In genomic region chr19:55526216-55527196, GRCh38 we compare ENCODE assay signal across 1 cellular context.
TF ChIP-seq lines count a peak whose summit lies in the region.

No MANE protein-coding gene starts in this region.

TF ChIP-seq in K562, 482 proteins besides CTCF, POLR2A, EP300 and RAD21 (continued from another document and continues in another):
- TF ChIP-seq, protein P1, sequence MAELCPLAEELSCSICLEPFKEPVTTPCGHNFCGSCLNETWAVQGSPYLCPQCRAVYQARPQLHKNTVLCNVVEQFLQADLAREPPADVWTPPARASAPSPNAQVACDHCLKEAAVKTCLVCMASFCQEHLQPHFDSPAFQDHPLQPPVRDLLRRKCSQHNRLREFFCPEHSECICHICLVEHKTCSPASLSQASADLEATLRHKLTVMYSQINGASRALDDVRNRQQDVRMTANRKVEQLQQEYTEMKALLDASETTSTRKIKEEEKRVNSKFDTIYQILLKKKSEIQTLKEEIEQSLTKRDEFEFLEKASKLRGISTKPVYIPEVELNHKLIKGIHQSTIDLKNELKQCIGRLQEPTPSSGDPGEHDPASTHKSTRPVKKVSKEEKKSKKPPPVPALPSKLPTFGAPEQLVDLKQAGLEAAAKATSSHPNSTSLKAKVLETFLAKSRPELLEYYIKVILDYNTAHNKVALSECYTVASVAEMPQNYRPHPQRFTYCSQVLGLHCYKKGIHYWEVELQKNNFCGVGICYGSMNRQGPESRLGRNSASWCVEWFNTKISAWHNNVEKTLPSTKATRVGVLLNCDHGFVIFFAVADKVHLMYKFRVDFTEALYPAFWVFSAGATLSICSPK (IDR thresholded peaks at IDR 0.05; ENCODE audit: borderline replicate concordance) = no peak
- no peak for TF ChIP-seq SMAD2 (IDR thresholded peaks at IDR 0.05; ENCODE audit: low read depth, low read length)
- TF ChIP-seq FOXJ2 (tag; IDR thresholded peaks at IDR 0.05) = no peak
- no peak for TF ChIP-seq FOXM1 (IDR thresholded peaks at IDR 0.05; ENCODE audit: low read depth)
- TF ChIP-seq FOXM1 (CRISPR knock-in tag; IDR thresholded peaks at IDR 0.05; ENCODE audit: low read depth) = no peak
- no peak for TF ChIP-seq CEBPB (tag; IDR thresholded peaks at IDR 0.05)
- peak; percentile 49; the same call in 1 of the 2 replicates for TF ChIP-seq ZFX (CRISPR knock-in tag; IDR thresholded peaks at IDR 0.05)
- TF ChIP-seq, protein P2, sequence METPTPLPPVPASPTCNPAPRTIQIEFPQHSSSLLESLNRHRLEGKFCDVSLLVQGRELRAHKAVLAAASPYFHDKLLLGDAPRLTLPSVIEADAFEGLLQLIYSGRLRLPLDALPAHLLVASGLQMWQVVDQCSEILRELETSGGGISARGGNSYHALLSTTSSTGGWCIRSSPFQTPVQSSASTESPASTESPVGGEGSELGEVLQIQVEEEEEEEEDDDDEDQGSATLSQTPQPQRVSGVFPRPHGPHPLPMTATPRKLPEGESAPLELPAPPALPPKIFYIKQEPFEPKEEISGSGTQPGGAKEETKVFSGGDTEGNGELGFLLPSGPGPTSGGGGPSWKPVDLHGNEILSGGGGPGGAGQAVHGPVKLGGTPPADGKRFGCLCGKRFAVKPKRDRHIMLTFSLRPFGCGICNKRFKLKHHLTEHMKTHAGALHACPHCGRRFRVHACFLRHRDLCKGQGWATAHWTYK (CRISPR knock-in tag; IDR thresholded peaks at IDR 0.05) = no peak
- peak; percentile 91 for TF ChIP-seq MAX (CRISPR knock-in tag; IDR thresholded peaks at IDR 0.05)
- TF ChIP-seq RHOXF2B (CRISPR knock-in tag; conservative IDR thresholded peaks at IDR 0.05) = no peak
- no peak for TF ChIP-seq ZNF282 (CRISPR knock-in tag; IDR thresholded peaks at IDR 0.05)
- TF ChIP-seq, protein P3, sequence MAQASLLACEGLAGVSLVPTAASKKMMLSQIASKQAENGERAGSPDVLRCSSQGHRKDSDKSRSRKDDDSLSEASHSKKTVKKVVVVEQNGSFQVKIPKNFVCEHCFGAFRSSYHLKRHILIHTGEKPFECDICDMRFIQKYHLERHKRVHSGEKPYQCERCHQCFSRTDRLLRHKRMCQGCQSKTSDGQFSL (CRISPR knock-in tag; IDR thresholded peaks at IDR 0.05) = peak; percentile 27; the same call in 1 of the 2 replicates
- TF ChIP-seq, protein P3 (tag; IDR thresholded peaks at IDR 0.05) = no peak
- TF ChIP-seq ZNF146 (CRISPR knock-in tag; IDR thresholded peaks at IDR 0.05; ENCODE audit: unreplicated experiment) = no peak
- no peak for TF ChIP-seq SMARCA4 (IDR thresholded peaks at IDR 0.05)
- no peak for TF ChIP-seq ZKSCAN8 (CRISPR knock-in tag; IDR thresholded peaks at IDR 0.05)
- TF ChIP-seq HMG20B (CRISPR knock-in tag; IDR thresholded peaks at IDR 0.05) = no peak
- no peak for TF ChIP-seq TAF1 (IDR thresholded peaks at IDR 0.05; ENCODE audit: control insufficient read depth, extremely low read depth, insufficient read depth, low read length, severe bottlenecking)
- no peak for TF ChIP-seq RNF219 (CRISPR knock-in tag; IDR thresholded peaks at IDR 0.05)
- TF ChIP-seq VEZF1 (CRISPR knock-in tag; IDR thresholded peaks at IDR 0.05) = peak; percentile 5; the same call in 1 of the 2 replicates
- peak; percentile 67; the same call in 1 of the 2 replicates for TF ChIP-seq ZC3H4 (CRISPR knock-in tag; IDR thresholded peaks at IDR 0.05; ENCODE audit: borderline replicate concordance)
- no peak for TF ChIP-seq ZHX1 (conservative IDR thresholded peaks at IDR 0.05; ENCODE audit: low read length)
- peak; percentile 100 for TF ChIP-seq ZBTB43 (CRISPR knock-in tag; IDR thresholded peaks at IDR 0.05)
- TF ChIP-seq NFXL1 (CRISPR knock-in tag; IDR thresholded peaks at IDR 0.05) = no peak
- TF ChIP-seq ILK (tag; IDR thresholded peaks at IDR 0.05; ENCODE audit: borderline replicate concordance, low read depth) = no peak
- TF ChIP-seq ETS2 (tag; IDR thresholded peaks at IDR 0.05; ENCODE audit: borderline replicate concordance, poor library complexity, severe bottlenecking) = no peak
- TF ChIP-seq, protein P4, sequence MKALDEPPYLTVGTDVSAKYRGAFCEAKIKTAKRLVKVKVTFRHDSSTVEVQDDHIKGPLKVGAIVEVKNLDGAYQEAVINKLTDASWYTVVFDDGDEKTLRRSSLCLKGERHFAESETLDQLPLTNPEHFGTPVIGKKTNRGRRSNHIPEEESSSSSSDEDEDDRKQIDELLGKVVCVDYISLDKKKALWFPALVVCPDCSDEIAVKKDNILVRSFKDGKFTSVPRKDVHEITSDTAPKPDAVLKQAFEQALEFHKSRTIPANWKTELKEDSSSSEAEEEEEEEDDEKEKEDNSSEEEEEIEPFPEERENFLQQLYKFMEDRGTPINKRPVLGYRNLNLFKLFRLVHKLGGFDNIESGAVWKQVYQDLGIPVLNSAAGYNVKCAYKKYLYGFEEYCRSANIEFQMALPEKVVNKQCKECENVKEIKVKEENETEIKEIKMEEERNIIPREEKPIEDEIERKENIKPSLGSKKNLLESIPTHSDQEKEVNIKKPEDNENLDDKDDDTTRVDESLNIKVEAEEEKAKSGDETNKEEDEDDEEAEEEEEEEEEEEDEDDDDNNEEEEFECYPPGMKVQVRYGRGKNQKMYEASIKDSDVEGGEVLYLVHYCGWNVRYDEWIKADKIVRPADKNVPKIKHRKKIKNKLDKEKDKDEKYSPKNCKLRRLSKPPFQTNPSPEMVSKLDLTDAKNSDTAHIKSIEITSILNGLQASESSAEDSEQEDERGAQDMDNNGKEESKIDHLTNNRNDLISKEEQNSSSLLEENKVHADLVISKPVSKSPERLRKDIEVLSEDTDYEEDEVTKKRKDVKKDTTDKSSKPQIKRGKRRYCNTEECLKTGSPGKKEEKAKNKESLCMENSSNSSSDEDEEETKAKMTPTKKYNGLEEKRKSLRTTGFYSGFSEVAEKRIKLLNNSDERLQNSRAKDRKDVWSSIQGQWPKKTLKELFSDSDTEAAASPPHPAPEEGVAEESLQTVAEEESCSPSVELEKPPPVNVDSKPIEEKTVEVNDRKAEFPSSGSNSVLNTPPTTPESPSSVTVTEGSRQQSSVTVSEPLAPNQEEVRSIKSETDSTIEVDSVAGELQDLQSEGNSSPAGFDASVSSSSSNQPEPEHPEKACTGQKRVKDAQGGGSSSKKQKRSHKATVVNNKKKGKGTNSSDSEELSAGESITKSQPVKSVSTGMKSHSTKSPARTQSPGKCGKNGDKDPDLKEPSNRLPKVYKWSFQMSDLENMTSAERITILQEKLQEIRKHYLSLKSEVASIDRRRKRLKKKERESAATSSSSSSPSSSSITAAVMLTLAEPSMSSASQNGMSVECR (CRISPR knock-in tag; IDR thresholded peaks at IDR 0.05) = 0 out of 2 replicates have a peak, but pooled peaks have one; percentile 38
- TF ChIP-seq, protein P5, sequence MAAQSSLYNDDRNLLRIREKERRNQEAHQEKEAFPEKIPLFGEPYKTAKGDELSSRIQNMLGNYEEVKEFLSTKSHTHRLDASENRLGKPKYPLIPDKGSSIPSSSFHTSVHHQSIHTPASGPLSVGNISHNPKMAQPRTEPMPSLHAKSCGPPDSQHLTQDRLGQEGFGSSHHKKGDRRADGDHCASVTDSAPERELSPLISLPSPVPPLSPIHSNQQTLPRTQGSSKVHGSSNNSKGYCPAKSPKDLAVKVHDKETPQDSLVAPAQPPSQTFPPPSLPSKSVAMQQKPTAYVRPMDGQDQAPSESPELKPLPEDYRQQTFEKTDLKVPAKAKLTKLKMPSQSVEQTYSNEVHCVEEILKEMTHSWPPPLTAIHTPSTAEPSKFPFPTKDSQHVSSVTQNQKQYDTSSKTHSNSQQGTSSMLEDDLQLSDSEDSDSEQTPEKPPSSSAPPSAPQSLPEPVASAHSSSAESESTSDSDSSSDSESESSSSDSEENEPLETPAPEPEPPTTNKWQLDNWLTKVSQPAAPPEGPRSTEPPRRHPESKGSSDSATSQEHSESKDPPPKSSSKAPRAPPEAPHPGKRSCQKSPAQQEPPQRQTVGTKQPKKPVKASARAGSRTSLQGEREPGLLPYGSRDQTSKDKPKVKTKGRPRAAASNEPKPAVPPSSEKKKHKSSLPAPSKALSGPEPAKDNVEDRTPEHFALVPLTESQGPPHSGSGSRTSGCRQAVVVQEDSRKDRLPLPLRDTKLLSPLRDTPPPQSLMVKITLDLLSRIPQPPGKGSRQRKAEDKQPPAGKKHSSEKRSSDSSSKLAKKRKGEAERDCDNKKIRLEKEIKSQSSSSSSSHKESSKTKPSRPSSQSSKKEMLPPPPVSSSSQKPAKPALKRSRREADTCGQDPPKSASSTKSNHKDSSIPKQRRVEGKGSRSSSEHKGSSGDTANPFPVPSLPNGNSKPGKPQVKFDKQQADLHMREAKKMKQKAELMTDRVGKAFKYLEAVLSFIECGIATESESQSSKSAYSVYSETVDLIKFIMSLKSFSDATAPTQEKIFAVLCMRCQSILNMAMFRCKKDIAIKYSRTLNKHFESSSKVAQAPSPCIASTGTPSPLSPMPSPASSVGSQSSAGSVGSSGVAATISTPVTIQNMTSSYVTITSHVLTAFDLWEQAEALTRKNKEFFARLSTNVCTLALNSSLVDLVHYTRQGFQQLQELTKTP (IDR thresholded peaks at IDR 0.05; ENCODE audit: low read depth in 1 of 2, partially characterized antibody in 2 of 2) = no peak
- TF ChIP-seq FOXK1 (CRISPR knock-in tag; IDR thresholded peaks at IDR 0.05; ENCODE audit: borderline replicate concordance) = no peak
- TF ChIP-seq STAG1 (CRISPR knock-in tag; IDR thresholded peaks at IDR 0.05; ENCODE audit: borderline replicate concordance) = peak; percentile 5; the same call in 1 of the 2 replicates
- peak; percentile 65 for TF ChIP-seq USF1 (CRISPR knock-in tag; IDR thresholded peaks at IDR 0.05)
- TF ChIP-seq KDM4B (IDR thresholded peaks at IDR 0.05; ENCODE audit: borderline replicate concordance in 2 of 2, low read depth in 1 of 2) = 0 out of 4 replicates have a peak, but pooled peaks of 1 of the 2 experiments have one; percentile 19
